In the genomic region with DNA sequence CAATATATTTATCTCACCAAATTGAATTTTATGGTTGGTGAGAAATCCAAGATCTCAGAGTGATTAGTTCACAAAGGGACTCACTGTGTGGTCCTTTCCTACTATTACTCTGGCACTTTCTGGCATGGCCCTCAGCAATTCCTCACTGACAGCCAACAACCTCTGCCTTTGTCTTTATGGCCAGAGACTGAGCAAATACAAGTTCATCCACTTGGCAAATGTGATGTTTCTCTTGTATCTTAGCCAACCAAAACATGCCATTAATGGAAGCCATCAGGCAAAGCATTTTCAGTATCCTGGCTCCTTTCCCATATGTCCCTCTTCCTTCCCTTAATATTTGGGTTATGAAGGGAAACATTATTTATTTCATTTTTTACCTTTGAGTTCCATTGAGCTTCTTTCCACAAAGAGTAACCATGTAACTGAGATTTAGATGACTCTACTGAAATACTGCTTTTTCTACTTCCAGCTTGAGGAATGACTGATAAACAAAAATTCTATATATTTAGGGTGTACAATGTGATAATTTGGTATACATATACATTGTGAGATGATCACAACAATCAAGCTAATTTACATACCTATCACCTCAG, we compare ENCODE assay signal across 2 cellular contexts.
TF ChIP-seq lines count a peak whose summit lies in the region.

No MANE protein-coding gene starts in this region.

TF ChIP-seq in GM23338, 12 proteins besides CTCF, POLR2A, EP300 and RAD21:
- TF ChIP-seq STAT1 (IDR thresholded peaks at IDR 0.05; ENCODE audit: unreplicated experiment) (no peak), POLR2AphosphoS5 (IDR thresholded peaks at IDR 0.05; ENCODE audit: low read depth) (no peak)

TF ChIP-seq in endothelial cell of umbilical vein, 7 proteins besides CTCF, POLR2A, EP300 and RAD21:
- peak; percentile 78 for TF ChIP-seq POLR2AphosphoS5 (IDR thresholded peaks at IDR 0.05; ENCODE audit: insufficient read depth, low read depth, low read length)
- TF ChIP-seq GATA2 (IDR thresholded peaks at IDR 0.05; ENCODE audit: insufficient read depth, insufficient read length, low read depth, low read length), result peak; percentile 45
- TF ChIP-seq, protein P1, sequence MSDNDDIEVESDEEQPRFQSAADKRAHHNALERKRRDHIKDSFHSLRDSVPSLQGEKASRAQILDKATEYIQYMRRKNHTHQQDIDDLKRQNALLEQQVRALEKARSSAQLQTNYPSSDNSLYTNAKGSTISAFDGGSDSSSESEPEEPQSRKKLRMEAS (IDR thresholded peaks at IDR 0.05; ENCODE audit: insufficient read depth, insufficient read length), result no peak
